In genomic region chr9:116081437-116082110, GRCh38 we compare ENCODE assay signal across 30 cellular contexts.
"Had no signal": no experiment of that assay in that cellular context is flagged by ENCODE, and none has a peak within 500 bp of the region (broad histone marks: within the 10 kb centered on the region; RNA-seq: fewer than 3 reads in every experiment).

No MANE protein-coding gene starts in this region.

- H3K4me1 ChIP-seq: body of pancreas, colonic mucosa, esophagus squamous epithelium, parathyroid adenoma, stomach, upper lobe of left lung, vagina had no signal

- ATAC-seq: body of pancreas; left ventricle myocardium superior; mucosa of descending colon; stimulated activated naive B cell treated with anti-CD40 and anti-IgM and Interleukin-4, amounts not matched to agents 10 μg/mL and 1 μg/mL and 100 μg/mL, for 72 hours had no signal

- H3K9me3 ChIP-seq: body of pancreas, colonic mucosa, esophagus squamous epithelium, mucosa of descending colon, psoas muscle, sigmoid colon, stomach, thyroid gland, upper lobe of left lung, vagina had no signal

- H3K27me3 ChIP-seq: body of pancreas, cardiac muscle cell, colonic mucosa, esophagus squamous epithelium, sigmoid colon, stomach, thyroid gland, upper lobe of left lung, vagina had no signal

- H3K27ac ChIP-seq: body of pancreas, cardiac muscle cell, colonic mucosa, epithelial cell of prostate, esophagus squamous epithelium, parathyroid adenoma, psoas muscle, sigmoid colon, stomach, thyroid gland, upper lobe of left lung, vagina, VCaP had no signal

- DNase-seq: activated CD4-positive, alpha-beta memory T cell treated with anti-CD3 and anti-CD28 coated beads for 36 hours; activated CD4-positive, alpha-beta T cell treated with anti-CD3 and anti-CD28 coated beads for 4 hours; activated CD8-positive, alpha-beta memory T cell treated with anti-CD3 and anti-CD28 coated beads, Interleukin-2, amount 50 U/mL, for 4 hours; activated gamma-delta T cell; activated naive CD4-positive, alpha-beta T cell treated with anti-CD3 and anti-CD28 coated beads, Interleukin-2, amount 50 U/mL, for 16 hours; activated T-cell treated with anti-CD3 and anti-CD28 coated beads, Interleukin-2, amount 50 U/mL, for 1 hour; anterior cingulate cortex; body of pancreas; cerebellar nuclear complex; colonic mucosa; effector CD8-positive, alpha-beta T cell; esophagus squamous epithelium; foreskin melanocyte; left ventricle myocardium superior; mucosa of descending colon; psoas muscle; sigmoid colon; stimulated activated CD4-positive, alpha-beta T cell treated with anti-CD3 and anti-CD28 coated beads, Interleukin-15, amount 100 ng/mL, for 24 hours; stimulated activated CD4-positive, alpha-beta T cell treated with anti-CD3 and anti-CD28 coated beads, Interleukin-2, amount 100 ng/mL, for 24 hours; stimulated activated naive B cell treated with anti-CD40 and anti-IgM and Interleukin-4, amounts not matched to agents 10 μg/mL and 1 μg/mL and 100 μg/mL, for 72 hours; stomach; SW 1271; T-helper 9 cell; thyroid gland; upper lobe of left lung had no signal

- H3K9ac ChIP-seq: parathyroid adenoma had no signal

- H3K36me3 ChIP-seq: cardiac muscle cell, colonic mucosa, esophagus squamous epithelium, sigmoid colon, stomach, thyroid gland, upper lobe of left lung, vagina had no signal

- H3K4me3 ChIP-seq: body of pancreas, cardiac muscle cell, colonic mucosa, esophagus squamous epithelium, mucosa of descending colon, psoas muscle, sigmoid colon, stomach, thyroid gland, upper lobe of left lung, vagina had no signal
